9 cellular contexts compared by ENCODE assay signal in the genomic region with DNA sequence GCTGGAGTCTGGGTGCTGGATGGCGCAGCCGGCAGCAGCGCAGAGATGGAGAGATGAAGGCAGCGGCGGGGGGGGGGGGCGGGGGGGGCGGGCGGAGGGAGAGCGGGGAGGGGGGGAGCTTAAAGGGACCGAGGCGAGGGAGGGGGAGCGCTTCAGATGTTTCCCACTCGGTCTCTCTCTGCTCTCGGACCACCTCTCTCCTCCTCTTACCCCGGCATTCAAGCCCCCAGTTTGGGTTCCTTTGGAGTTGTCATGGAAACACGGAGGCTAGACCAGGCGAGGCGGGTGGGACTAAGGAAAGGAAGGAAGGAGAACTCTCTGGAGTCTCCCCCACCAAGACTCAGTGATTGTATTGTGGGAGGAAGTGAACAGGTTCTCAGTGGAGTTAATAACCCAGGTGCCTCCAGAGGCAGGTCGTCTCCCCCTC. TPM values are rescaled to one million over a fixed set of nuclear protein-coding genes. Genes with fewer than 3 reads are reported as not detected.
A peak's percentile ranks its signal among the peaks of the same experiment; 100 is the strongest.
DNase-seq lines count a peak whose midpoint lies in the region; ATAC-seq, FAIRE-seq and TF ChIP-seq lines count a peak whose summit lies in the region.
"Had no signal": no experiment of that assay in that cellular context is flagged by ENCODE, and none has a peak within 500 bp of the region (broad histone marks: within the 10 kb centered on the region; RNA-seq: fewer than 3 reads in every experiment).

A gene (minus strand): TSS at position 55 of the 427 bp plus-strand sequence. CDS start 112 bp downstream, outside the sequence.

- TF ChIP-seq POLR2A in HepG2 (IDR thresholded peaks at IDR 0.05; ENCODE audit: insufficient read depth in 1 of 2, low read depth in 2 of 2, low read length in 2 of 2), result no peak
- no peak for TF ChIP-seq POLR2A in tibial nerve (IDR thresholded peaks at IDR 0.05)

- H3K27me3 ChIP-seq in HepG2 (ENCODE audit: control insufficient read depth in 1 of 2, insufficient read depth in 2 of 2, low read length in 2 of 2), result no peaks in the 10 kb centered on the region; a peak in 1 of 5 replicates
- no peaks in the 10 kb centered on the region for H3K27me3 ChIP-seq in tibial nerve

- peaks cover 28% of the 10 kb centered on the region for H3K27me3 Mint-ChIP-seq in activated T-cell treated with anti-CD3 and anti-CD28 coated beads, Interleukin-2, amount 50 U/mL, for 24 hours
- H3K27me3 Mint-ChIP-seq in brain, result peaks cover 41% of the 10 kb centered on the region

- peak within 1 kb of the TSS; percentile 91 for H3K9ac ChIP-seq in HepG2 (ENCODE audit: insufficient read depth, low read depth, low read length)

- no peak for ATAC-seq in HepG2
- ATAC-seq in GM19395 (IDR thresholded peaks at IDR 0.05; ENCODE audit: unreplicated experiment), result no peak

- BruUV-seq in HepG2 (replicated peaks; lab: Mats Ljungman, UMichigan), result no TSS peak

- H3K4me2 ChIP-seq in HepG2 (ENCODE audit: low read depth, low read length), result peak within 1 kb of the TSS; percentile 94

- no peaks in the 10 kb centered on the region for H3K9me3 Mint-ChIP-seq in activated T-cell treated with anti-CD3 and anti-CD28 coated beads, Interleukin-2, amount 50 U/mL, for 24 hours
- H3K9me3 Mint-ChIP-seq in brain, result peaks cover 0 to 9% (median 6%) of the 10 kb centered on the region in 5 experiments

- intact Hi-C loops in HepG2 (cut with micrococcal nuclease; ENCODE audit: unreplicated experiment), result no loop called here

- peaks cover 28% of the 10 kb centered on the region for H3K4me1 ChIP-seq in HepG2 (ENCODE audit: insufficient read depth, low read length)
- peaks cover 4 to 63% (median 28%) of the 10 kb centered on the region in 4 donors for H3K4me1 ChIP-seq in tibial nerve

- no peak for TF ChIP-seq CTCF in brain (conservative IDR thresholded peaks at IDR 0.05)
- no peak for TF ChIP-seq CTCF in HepG2 (CRISPR knock-in tag; IDR thresholded peaks at IDR 0.05)
- TF ChIP-seq CTCF in tibial nerve (IDR thresholded peaks at IDR 0.05), result no peak
- TF ChIP-seq CTCF in GM10266 (IDR thresholded peaks at IDR 0.05; ENCODE audit: control insufficient read depth, insufficient read depth, low read depth, missing control alignments), result no peak

- H3K27ac ChIP-seq in HepG2 (ENCODE audit: extremely low read length, insufficient read depth, low read length) (peak within 1 kb of the TSS; percentile 88), tibial nerve (peak within 1 kb of the TSS; percentile 87 to 97 (median 92))

- CTCF ChIA-PET in HepG2 (lab: Yijun Ruan, JAX; ENCODE audit: low intra/inter-chr PET ratio, low total read pairs), result interaction anchor here (4.3 kb wide), 1 partner anchor 33 kb away, joined by 97 read pairs; no protein-coding TSS in a partner anchor

- H3K36me3 ChIP-seq in HepG2 (replicated peaks in 1 of 2; ENCODE audit: control insufficient read depth in 1 of 2, insufficient read depth in 2 of 2, low read length in 2 of 2) (peaks cover 8 to 13% of the 10 kb centered on the region in 2 experiments), tibial nerve (peaks cover 0 to 22% (median 0%) of the 10 kb centered on the region in 3 donors)

- TF ChIP-seq EP300 in HepG2 (IDR thresholded peaks at IDR 0.05; ENCODE audit: low read depth in 2 of 2, low read length in 2 of 2) (no peak), HepG2 (CRISPR knock-in tag; IDR thresholded peaks at IDR 0.05; ENCODE audit: borderline replicate concordance) (no peak), tibial nerve (IDR thresholded peaks at IDR 0.05) (no peak)

- H3K27ac Mint-ChIP-seq in activated T-cell treated with anti-CD3 and anti-CD28 coated beads, Interleukin-2, amount 50 U/mL, for 24 hours, result no peak within 1 kb of the TSS
- H3K27ac Mint-ChIP-seq in brain, result peak within 1 kb of the TSS; percentile 95 to 98 (median 98)

- H3K4me3 Mint-ChIP-seq in activated T-cell treated with anti-CD3 and anti-CD28 coated beads, Interleukin-2, amount 50 U/mL, for 24 hours, result peak within 1 kb of the TSS; percentile 94
- H3K4me3 Mint-ChIP-seq in brain, result peak within 1 kb of the TSS; percentile 96 to 100 (median 100)

- peak within 1 kb of the TSS; percentile 8 for H2AFZ ChIP-seq in HepG2 (ENCODE audit: low read length)

- in situ Hi-C loops in HepG2 (cut with HindIII; ENCODE audit: extremely low pct_ligation_motif_present, low pct_unique_long_range_greater_than_20kb), result loop anchor here (5.0 kb wide), 1 partner anchor 35 kb away; no protein-coding TSS in a partner anchor

- H3K4me3 ChIP-seq in HepG2 (replicated peaks in 1 of 3; ENCODE audit: insufficient read depth in 1 of 3, low read depth in 2 of 3, low read length in 3 of 3), result peak within 1 kb of the TSS; percentile 78 to 91 (median 88)
- H3K4me3 ChIP-seq in tibial nerve, result peak within 1 kb of the TSS; percentile 50 to 80 (median 73)

- peaks cover 62% of the 10 kb centered on the region for H3K4me1 Mint-ChIP-seq in activated T-cell treated with anti-CD3 and anti-CD28 coated beads, Interleukin-2, amount 50 U/mL, for 24 hours (ENCODE audit: low read depth)
- peaks cover 57% of the 10 kb centered on the region for H3K4me1 Mint-ChIP-seq in brain

- WGBS in HepG2 (ENCODE audit: low lambda C conversion rate), result 86% methylated on average over 19 of the region's 19 CpGs
- 2 to 9% methylated on average over 14 to 15 of the region's 19 CpGs for WGBS in tibial nerve, 2 donors

- no peak for FAIRE-seq in HepG2 (lab: Jason Lieb, UNC)
- FAIRE-seq: G401.6 had no signal

- peaks cover 17% of the 10 kb centered on the region for H3K79me2 ChIP-seq in HepG2 (ENCODE audit: insufficient read depth, low read length)

- no peaks in the 10 kb centered on the region for H4K20me1 ChIP-seq in HepG2 (ENCODE audit: insufficient read depth, low read length)

- TF ChIP-seq RAD21 in HepG2 (CRISPR knock-in tag; IDR thresholded peaks at IDR 0.05), result no peak

- POLR2A ChIA-PET in HepG2 (lab: Yijun Ruan, JAX), result interaction anchor here (0.7 to 2.6 kb wide), 4 partner anchors 12 to 39 kb away, joined by 3 to 35 read pairs (median 9); a partner anchor contains a TSS

- H3K9me3 ChIP-seq in HepG2 (ENCODE audit: low read length) (no peaks in the 10 kb centered on the region), tibial nerve (no peaks in the 10 kb centered on the region)

- peaks cover 20% of the 10 kb centered on the region for H3K36me3 Mint-ChIP-seq in activated T-cell treated with anti-CD3 and anti-CD28 coated beads, Interleukin-2, amount 50 U/mL, for 24 hours (ENCODE audit: low read depth)
- peaks cover 28% of the 10 kb centered on the region for H3K36me3 Mint-ChIP-seq in brain

- DNase-seq in activated T-cell treated with anti-CD3 and anti-CD28 coated beads, Interleukin-2, amount 50 U/mL, for 24 hours, result no peak
- no peak for DNase-seq in activated T-cell treated with anti-CD3 and anti-CD28 coated beads, Interleukin-2, amount 50 U/mL, for 48 hours
- DNase-seq in HepG2 (ENCODE audit: low spot score) (no peak), tibial nerve (ENCODE audit: low spot score in 2 of 2) (no peak), GM10266 (ENCODE audit: extremely low spot score) (no peak), DMS53 (lab: John Stamatoyannopoulos, UW) (no peak)

TF ChIP-seq in HepG2, 621 proteins besides CTCF, POLR2A, EP300 and RAD21 (continues in another document):
- TF ChIP-seq MIER2 (CRISPR knock-in tag; IDR thresholded peaks at IDR 0.05), result no peak
- TF ChIP-seq, protein P1, sequence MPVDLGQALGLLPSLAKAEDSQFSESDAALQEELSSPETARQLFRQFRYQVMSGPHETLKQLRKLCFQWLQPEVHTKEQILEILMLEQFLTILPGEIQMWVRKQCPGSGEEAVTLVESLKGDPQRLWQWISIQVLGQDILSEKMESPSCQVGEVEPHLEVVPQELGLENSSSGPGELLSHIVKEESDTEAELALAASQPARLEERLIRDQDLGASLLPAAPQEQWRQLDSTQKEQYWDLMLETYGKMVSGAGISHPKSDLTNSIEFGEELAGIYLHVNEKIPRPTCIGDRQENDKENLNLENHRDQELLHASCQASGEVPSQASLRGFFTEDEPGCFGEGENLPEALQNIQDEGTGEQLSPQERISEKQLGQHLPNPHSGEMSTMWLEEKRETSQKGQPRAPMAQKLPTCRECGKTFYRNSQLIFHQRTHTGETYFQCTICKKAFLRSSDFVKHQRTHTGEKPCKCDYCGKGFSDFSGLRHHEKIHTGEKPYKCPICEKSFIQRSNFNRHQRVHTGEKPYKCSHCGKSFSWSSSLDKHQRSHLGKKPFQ (CRISPR knock-in tag; IDR thresholded peaks at IDR 0.05; ENCODE audit: insufficient replicate concordance), result no peak

RNA-seq across cellular contexts. Expression of the gene that starts here (rescaled TPM):
- polyA plus RNA-seq in brain (ENCODE audit: insufficient read depth, low read depth, low replicate concordance) (48.8 TPM), HepG2 (2011; rRNA removed) (1.4 TPM in 2 replicates)
- total RNA-seq in HepG2 (2016; rRNA removed; fragmentation: Illumina TruSeq; extraction: Trizol) (0.11 and 0.64 TPM in 2 replicates), tibial nerve (1 to 10 TPM in 2 of 4 donors, under 1 TPM in 2; 0.21 to 2.7 (median 1.7) TPM)
- total RNA-seq in HepG2 (2016; cell fraction: cytosol; rRNA removed; fragmentation: Illumina TruSeq; extraction: Trizol; ENCODE audit: low read depth), result not detected in 2 replicates
- total RNA-seq in HepG2 (2016; cell fraction: insoluble cytoplasmic fraction; rRNA removed; fragmentation: Illumina TruSeq; extraction: Trizol), result 0.41 TPM in 1 of 2 replicates, not detected in the other
- total RNA-seq in HepG2 (2016; cell fraction: membrane; rRNA removed; fragmentation: Illumina TruSeq; extraction: Trizol), result 0.40 and 0.55 TPM in 2 replicates
- total RNA-seq in HepG2 (2016; cell fraction: nucleus; rRNA removed; fragmentation: Illumina TruSeq; extraction: Trizol), result 0.63 and 1.3 TPM in 2 replicates
- 0.38 and 0.76 TPM in 2 replicates for polyA plus RNA-seq in HepG2 (2011; cell fraction: cytosol; rRNA removed)
- polyA plus RNA-seq in HepG2 (2011; cell fraction: nucleus; rRNA removed), result 13.0 TPM in 2 replicates
- polyA plus RNA-seq in HepG2 (2012), result 3.2 and 3.3 TPM in 2 replicates
- polyA plus RNA-seq in HepG2 (2016; cell fraction: cytosol; fragmentation: Illumina TruSeq; extraction: Trizol; ENCODE audit: low read depth), result 0.88 and 0.94 TPM in 2 replicates
- polyA plus RNA-seq in HepG2 (2016; cell fraction: insoluble cytoplasmic fraction; fragmentation: Illumina TruSeq; extraction: Trizol; ENCODE audit: low read depth), result 1.6 and 2.0 TPM in 2 replicates
- polyA plus RNA-seq in HepG2 (2016; cell fraction: membrane; fragmentation: Illumina TruSeq; extraction: Trizol; ENCODE audit: low read depth), result 2.4 TPM in 2 replicates
- 10.1 and 13.9 TPM in 2 replicates for polyA plus RNA-seq in HepG2 (2016; cell fraction: nucleus; fragmentation: Illumina TruSeq; extraction: Trizol; ENCODE audit: insufficient read depth, low read depth)
- polyA minus RNA-seq in HepG2 (2011; rRNA and poly(A)+ RNA removed; ENCODE audit: low replicate concordance), result 0.35 and 0.42 TPM in 2 replicates
- polyA minus RNA-seq in HepG2 (2011; cell fraction: cytosol; rRNA and poly(A)+ RNA removed), result 0.69 TPM in 1 of 2 replicates, not detected in the other
- polyA minus RNA-seq in HepG2 (2011; cell fraction: nucleus; rRNA and poly(A)+ RNA removed), result 0.25 and 0.52 TPM in 2 replicates
